9 cellular contexts compared by ENCODE assay signal in the genomic region with DNA sequence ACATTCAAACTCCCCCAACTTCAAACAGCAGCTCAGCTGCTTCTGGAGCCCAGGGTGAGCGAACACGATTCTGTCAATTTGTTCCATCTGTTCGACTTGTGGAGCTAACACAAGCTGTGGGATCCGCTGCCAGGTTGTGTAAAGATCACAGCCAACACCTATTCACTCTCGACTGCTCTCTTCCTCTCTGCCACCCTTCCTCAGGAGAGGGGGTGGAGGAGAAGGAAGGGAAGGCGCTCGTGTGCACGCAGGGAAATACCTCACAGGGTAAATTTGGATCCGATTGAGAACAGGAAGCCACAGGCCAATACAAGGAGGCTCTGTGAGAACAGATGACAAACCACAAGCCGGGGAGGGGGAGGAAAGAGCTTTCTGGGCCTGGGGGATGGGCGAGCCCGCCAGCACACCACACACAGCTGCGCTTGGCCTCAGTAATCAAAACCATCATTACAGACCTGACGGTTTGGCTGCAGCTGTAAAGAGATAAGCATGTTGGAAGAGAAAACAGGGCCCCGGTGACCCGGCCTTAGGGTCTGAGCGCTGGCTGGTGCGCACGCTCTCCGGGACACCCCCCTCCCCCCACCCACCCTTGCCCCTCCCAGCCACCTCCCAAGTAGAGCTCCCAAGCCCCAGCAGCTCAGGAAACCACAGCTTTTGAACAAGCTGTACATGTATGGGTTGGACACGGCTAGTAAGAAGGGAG. TPM values are rescaled to one million over a fixed set of nuclear protein-coding genes. Genes with fewer than 3 reads are reported as not detected.
A peak's percentile ranks its signal among the peaks of the same experiment; 100 is the strongest.
DNase-seq lines count a peak whose midpoint lies in the region; ATAC-seq and TF ChIP-seq lines count a peak whose summit lies in the region.
"Had no signal": no experiment of that assay in that cellular context is flagged by ENCODE, and none has a peak within 500 bp of the region (broad histone marks: within the 10 kb centered on the region; RNA-seq: fewer than 3 reads in every experiment).

No MANE protein-coding gene starts in this region.

- CTCF ChIA-PET in activated CD8-positive, alpha-beta T cell treated with anti-CD3 and anti-CD28 coated beads for 36 hours (lab: Charles Lee): interaction anchor here (1.0 to 2.0 kb wide), 5 partner anchors 11 to 755 kb away, joined by 3 to 6 read pairs (median 4); no protein-coding TSS in a partner anchor

- peak; percentile 65 for DNase-seq in NK-92 treated with Interleukin-12 subunit alpha and Interleukin-12 subunit beta, amount 100 ng/mL, for 24 hours (lab: John Stamatoyannopoulos, UW)
- no peak for DNase-seq in NK-92 (lab: John Stamatoyannopoulos, UW; ENCODE audit: unreplicated experiment)
- DNase-seq in NCI-H524 treated with DMSO at 0.1 percent for 48 hours (lab: John Stamatoyannopoulos, UW): peak; percentile 71
- DNase-seq in activated CD8-positive, alpha-beta T cell treated with anti-CD3 and anti-CD28 coated beads for 36 hours: peak; percentile 90
- DNase-seq in mucosa of descending colon: peak; percentile 77 to 84 (median 82)
- peak; percentile 83 for DNase-seq in stimulated activated CD8-positive, alpha-beta memory T cell treated with anti-CD3 and anti-CD28 coated beads, Interleukin-4, amount 100 ng/mL, for 48 hours

- H3K4me1 Mint-ChIP-seq in activated CD8-positive, alpha-beta T cell treated with anti-CD3 and anti-CD28 coated beads for 36 hours (ENCODE audit: low read depth): peaks cover 30% of the 10 kb centered on the region

- peaks cover 15% of the 10 kb centered on the region for H3K4me1 ChIP-seq in ectodermal cell (ENCODE audit: control insufficient read depth, insufficient read depth, low read length)
- peaks cover 11% of the 10 kb centered on the region for H3K4me1 ChIP-seq in mucosa of descending colon (ENCODE audit: low read depth)

- H3K4me3 Mint-ChIP-seq in activated CD8-positive, alpha-beta T cell treated with anti-CD3 and anti-CD28 coated beads for 36 hours: peak overlapping the region; percentile 65

- H3K27ac ChIP-seq in ectodermal cell (ENCODE audit: insufficient read depth, low read depth, low read length, poor library complexity, severe bottlenecking): peak overlapping the region; percentile 30
- H3K27ac ChIP-seq: C4-2B had no signal

- peaks cover 1% of the 10 kb centered on the region for H3K27me3 Mint-ChIP-seq in activated CD8-positive, alpha-beta T cell treated with anti-CD3 and anti-CD28 coated beads for 36 hours

- H3K9me3 ChIP-seq in ectodermal cell (ENCODE audit: control insufficient read depth, low read length) (no peaks in the 10 kb centered on the region), mucosa of descending colon (no peaks in the 10 kb centered on the region)

- POLR2A ChIA-PET in activated CD8-positive, alpha-beta T cell treated with anti-CD3 and anti-CD28 coated beads for 36 hours (lab: Charles Lee): interaction anchor here (0.7 to 2.6 kb wide), 4 partner anchors 14 to 119 kb away, joined by 3 to 10 read pairs (median 5); no protein-coding TSS in a partner anchor

- 30 to 39% methylated on average over 20 to 21 of the region's 21 CpGs for WGBS in ectodermal cell, 2 experiments

- H3K27ac Mint-ChIP-seq in activated CD8-positive, alpha-beta T cell treated with anti-CD3 and anti-CD28 coated beads for 36 hours: peak overlapping the region; percentile 81

- H3K4me3 ChIP-seq in ectodermal cell (ENCODE audit: insufficient read depth, low read depth, low read length): no peak overlapping the region
- H3K4me3 ChIP-seq in mucosa of descending colon: no peak overlapping the region

- TF ChIP-seq CTCF in activated CD8-positive, alpha-beta T cell treated with anti-CD3 and anti-CD28 coated beads for 36 hours (IDR thresholded peaks at IDR 0.05): no peak
- no peak for TF ChIP-seq CTCF in mucosa of descending colon (IDR thresholded peaks at IDR 0.05)

- intact Hi-C loops in activated CD8-positive, alpha-beta T cell treated with anti-CD3 and anti-CD28 coated beads for 36 hours (cut with micrococcal nuclease): loop anchor here (5.0 kb wide), 1 partner anchor 40 kb away; no protein-coding TSS in a partner anchor
- intact Hi-C loops in mucosa of descending colon (cut with DNase I, micrococcal nuclease): no loop called here

- ATAC-seq in HG03095 (IDR thresholded peaks at IDR 0.05; ENCODE audit: unreplicated experiment) (peak; percentile 95), mucosa of descending colon (peak; percentile 95)
- peak; percentile 92 for ATAC-seq in activated CD8-positive, alpha-beta T cell treated with anti-CD3 and anti-CD28 coated beads for 36 hours

- H3K36me3 ChIP-seq in ectodermal cell (ENCODE audit: control insufficient read depth, insufficient read depth, low read length) (peaks cover 43% of the 10 kb centered on the region), mucosa of descending colon (ENCODE audit: low read depth) (no peaks in the 10 kb centered on the region)

- no peaks in the 10 kb centered on the region for H3K27me3 ChIP-seq in ectodermal cell (ENCODE audit: control insufficient read depth, insufficient read depth, low read length, poor library complexity, severe bottlenecking)

- H3K9me3 Mint-ChIP-seq in activated CD8-positive, alpha-beta T cell treated with anti-CD3 and anti-CD28 coated beads for 36 hours: no peaks in the 10 kb centered on the region

- peaks cover 13% of the 10 kb centered on the region for H3K36me3 Mint-ChIP-seq in activated CD8-positive, alpha-beta T cell treated with anti-CD3 and anti-CD28 coated beads for 36 hours (ENCODE audit: low read depth)

RNA-seq across cellular contexts. Expression of gene PTCH1, which starts 54.2 kb away (rescaled TPM):
- total RNA-seq in activated CD8-positive, alpha-beta T cell treated with anti-CD3 and anti-CD28 coated beads for 36 hours: 1 to 10 TPM; 5.4 to 7.3 TPM
- polyA plus RNA-seq in ectodermal cell (2013, experiment 1 of 4): 31.0 TPM
- 26.1 TPM for polyA plus RNA-seq in ectodermal cell (2013, experiment 2 of 4)
- polyA plus RNA-seq in ectodermal cell (2013, experiment 3 of 4): 27.9 TPM
- polyA plus RNA-seq in ectodermal cell (2013, experiment 4 of 4): 24.2 TPM
- total RNA-seq in mucosa of descending colon: 10 to 100 TPM; 11.9 to 38.1 (median 32.1) TPM
